In the genomic region with DNA sequence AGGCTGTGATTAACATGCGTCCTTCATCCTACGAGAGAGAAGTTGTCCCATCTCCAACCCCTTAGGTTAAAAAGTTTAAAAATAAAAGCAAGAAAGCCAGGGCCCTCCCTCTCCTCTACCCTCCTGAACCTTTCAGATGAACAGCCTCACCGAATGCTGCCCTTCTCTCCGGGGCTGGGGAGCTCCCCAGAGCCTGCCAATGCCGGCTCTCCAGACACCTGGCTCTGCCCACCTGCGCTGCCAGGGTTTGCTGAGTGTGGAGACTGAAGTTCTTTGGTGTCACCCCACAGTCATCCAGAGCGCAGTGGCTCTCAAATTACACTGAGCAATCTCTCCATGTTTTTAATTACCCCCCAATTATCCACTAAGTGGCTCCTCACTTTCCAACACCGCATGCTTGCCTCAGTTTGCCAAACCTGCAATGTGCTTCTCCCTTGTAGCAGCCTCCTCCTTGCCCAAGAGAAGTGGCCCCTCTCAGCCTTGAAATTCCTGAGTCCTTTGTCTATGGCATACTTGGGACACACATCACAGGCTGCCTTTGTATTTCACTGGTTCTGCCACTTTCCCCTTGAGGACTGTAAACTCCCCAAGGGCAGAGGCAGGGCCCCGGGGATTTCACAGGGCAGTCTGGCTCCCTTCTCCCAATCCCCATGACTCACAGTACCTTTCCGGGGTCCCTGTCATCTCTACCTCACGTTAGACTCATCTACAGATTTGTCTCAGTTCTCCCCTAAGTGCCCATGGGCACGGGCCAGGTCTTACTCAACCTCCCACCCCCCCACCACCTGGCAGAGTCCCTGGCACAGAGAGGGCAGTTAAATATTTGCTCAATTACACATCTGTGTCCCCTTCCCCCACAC, we compare ENCODE assay signal across 8 cellular contexts. TPM values are rescaled to one million over a fixed set of nuclear protein-coding genes. Genes with fewer than 3 reads are reported as not detected.
DNase-seq lines count a peak whose midpoint lies in the region; ATAC-seq, FAIRE-seq and TF ChIP-seq lines count a peak whose summit lies in the region.

No MANE protein-coding gene starts in this region.

- H3K79me2 ChIP-seq in astrocyte (ENCODE audit: insufficient read depth, low read length), result peaks cover 85% of the 10 kb centered on the region

- H3K9me3 ChIP-seq in astrocyte (ENCODE audit: insufficient read depth, low read depth, low read length), result no peaks in the 10 kb centered on the region

- peak overlapping the region; percentile 100 for H3K4me3 ChIP-seq in astrocyte (ENCODE audit: insufficient read depth, low read depth, low read length)

- H2AFZ ChIP-seq in astrocyte (ENCODE audit: low read depth, low read length), result no peak overlapping the region

- DNase-seq in NCI-H2196 (lab: John Stamatoyannopoulos, UW; ENCODE audit: unreplicated experiment), result peak; percentile 27
- DNase-seq in NCI-H2196 treated with DMSO at 0.1 percent for 48 hours (lab: John Stamatoyannopoulos, UW; ENCODE audit: unreplicated experiment), result no peak
- peak; percentile 85 for DNase-seq in RPMI8226
- no peak for DNase-seq in astrocyte (ENCODE audit: low read depth)
- DNase-seq in immature natural killer cell, result no peak
- peak; percentile 69 for DNase-seq in stimulated activated CD4-positive, alpha-beta T cell treated with anti-CD3 and anti-CD28 coated beads, Interleukin-2, amount 100 ng/mL, for 4 hours (ENCODE audit: low read depth)
- DNase-seq in central memory CD4-positive, alpha-beta T cell, result no peak

- peak overlapping the region; percentile 97 for H3K4me2 ChIP-seq in astrocyte (ENCODE audit: low read length)

- no peak for FAIRE-seq in astrocyte (lab: Jason Lieb, UNC)

- H3K9me3 Mint-ChIP-seq in astrocyte (ENCODE audit: unreplicated experiment), result no peaks in the 10 kb centered on the region
- no peaks in the 10 kb centered on the region for H3K9me3 Mint-ChIP-seq in immature natural killer cell

- ATAC-seq in HG02623 (IDR thresholded peaks at IDR 0.05; ENCODE audit: unreplicated experiment), result no peak

- H3K27ac Mint-ChIP-seq in astrocyte (ENCODE audit: unreplicated experiment) (peak overlapping the region; percentile 99), immature natural killer cell (peak overlapping the region; percentile 93 to 99 (median 96))

- peak overlapping the region; percentile 96 for H3K9ac ChIP-seq in astrocyte (ENCODE audit: low read length)

- peaks cover 65% of the 10 kb centered on the region for H4K20me1 ChIP-seq in astrocyte (ENCODE audit: insufficient read depth, low read length)

- peak overlapping the region; percentile 84 for H3K27ac ChIP-seq in astrocyte (ENCODE audit: low read depth, low read length)

- H3K27me3 ChIP-seq in astrocyte (ENCODE audit: insufficient read depth, low read length), result no peaks in the 10 kb centered on the region

- peak overlapping the region; percentile 100 for H3K4me3 Mint-ChIP-seq in astrocyte (ENCODE audit: unreplicated experiment)
- peak overlapping the region; percentile 87 to 96 (median 94) for H3K4me3 Mint-ChIP-seq in immature natural killer cell

- H3K4me1 Mint-ChIP-seq in astrocyte (ENCODE audit: low read depth, unreplicated experiment), result peaks cover 19% of the 10 kb centered on the region
- peaks cover 59% of the 10 kb centered on the region in 2 donors for H3K4me1 Mint-ChIP-seq in immature natural killer cell

- no peak for TF ChIP-seq CTCF in astrocyte (IDR thresholded peaks at IDR 0.05; ENCODE audit: insufficient read depth, low read depth, low read length)

- H3K36me3 Mint-ChIP-seq in astrocyte (ENCODE audit: low read depth, unreplicated experiment) (peaks cover 32% of the 10 kb centered on the region), immature natural killer cell (peaks cover 5 to 6% (median 6%) of the 10 kb centered on the region in 3 donors)

- peaks cover 26% of the 10 kb centered on the region for H3K36me3 ChIP-seq in astrocyte (ENCODE audit: insufficient read depth, low read length)

- H3K27me3 Mint-ChIP-seq in astrocyte (ENCODE audit: low read depth, unreplicated experiment) (no peaks in the 10 kb centered on the region), immature natural killer cell (ENCODE audit: low read depth in 3 of 3) (peaks cover 11 to 21% (median 17%) of the 10 kb centered on the region in 3 donors)

- H3K4me1 ChIP-seq in astrocyte (ENCODE audit: insufficient read depth, low read length), result peaks cover 35% of the 10 kb centered on the region

RNA-seq across cellular contexts. Expression of a gene that starts 2.0 kb away (rescaled TPM):
- 2,278 and 2,469 TPM in 2 replicates for total RNA-seq in astrocyte
- 100 to 1,000 TPM in 1 of 3 donors, 10 to 100 TPM in 1, 1 to 10 TPM in 1; 8.7 to 355 (median 40.2) TPM for polyA plus RNA-seq in immature natural killer cell

Comparison
In these comparisons a context has a peak if more than half of its experiments do, and no peak if none do; other contexts are left out.
1. DNase-seq: peak in NCI-H2196 (single experiment), RPMI8226 (single experiment) and stimulated activated CD4-positive, alpha-beta T cell treated with anti-CD3 and anti-CD28 coated beads, Interleukin-2, amount 100 ng/mL, for 4 hours (single experiment); none in NCI-H2196 treated with DMSO at 0.1 percent for 48 hours (single experiment), astrocyte (single experiment), immature natural killer cell (0 of 3) and central memory CD4-positive, alpha-beta T cell (single experiment).